1 cellular context compared by ENCODE assay signal in genomic region chr3:122563717-122564025, GRCh38.
TF ChIP-seq lines count a peak whose summit lies in the region.

No MANE protein-coding gene starts in this region.

TF ChIP-seq in HCT116, 20 proteins besides CTCF, POLR2A, EP300 and RAD21 (continued from another document):
- TF ChIP-seq CBX3 (IDR thresholded peaks at IDR 0.05; ENCODE audit: low read depth) = no peak
